Comparison of ENCODE assay signal across 19 cellular contexts in genomic region chr22:35172452-35172851, GRCh38.
A peak's percentile ranks its signal among the peaks of the same experiment; 100 is the strongest.
DNase-seq lines count a peak whose midpoint lies in the region; FAIRE-seq and TF ChIP-seq lines count a peak whose summit lies in the region.
"Had no signal": no experiment of that assay in that cellular context is flagged by ENCODE, and none has a peak within 500 bp of the region (broad histone marks: within the 10 kb centered on the region; RNA-seq: fewer than 3 reads in every experiment).

No MANE protein-coding gene starts in this region.

- BruUV-seq in A673 (replicated peaks; lab: Mats Ljungman, UMichigan): no TSS peak

- no peak for FAIRE-seq in RCC 7860 (lab: Jason Lieb, UNC)

- 27 to 46% (median 37%) methylated on average over 4 of the region's 4 CpGs for WGBS in stomach, 5 donors

- H3K27me3 ChIP-seq in A673 (replicated peaks; ENCODE audit: insufficient read depth, low read depth, low read length, poor library complexity): no peaks in the 10 kb centered on the region
- H3K27me3 ChIP-seq in stomach: peaks cover 0 to 50% (median 0%) of the 10 kb centered on the region in 3 donors
- H3K27me3 ChIP-seq: testis had no signal

- H3K4me3 ChIP-seq in A673 (ENCODE audit: low read depth, low read length, poor library complexity, severe bottlenecking) (no peak overlapping the region), stomach (no peak overlapping the region)
- H3K4me3 ChIP-seq: testis had no signal

- no peak for TF ChIP-seq POLR2A in stomach (IDR thresholded peaks at IDR 0.05)

- POLR2A ChIA-PET in A673 (lab: Charles Lee; ENCODE audit: low non-redundant PET): no interaction called here

- DNase-seq in A673 (ENCODE audit: low spot score): peak; percentile 40
- peak; percentile 79 for DNase-seq in NCI-H1092 (lab: John Stamatoyannopoulos, UW)
- DNase-seq in NCI-H2107 (lab: John Stamatoyannopoulos, UW): peak; percentile 47
- DNase-seq in NCI-H748 (lab: John Stamatoyannopoulos, UW; ENCODE audit: unreplicated experiment): peak; percentile 91
- no peak for DNase-seq in stomach
- DNase-seq in putamen (ENCODE audit: low spot score): no peak
- DNase-seq in RCC 7860 (ENCODE audit: low spot score): no peak
- no peak for DNase-seq in T-helper 9 cell
- DNase-seq: aorta, caudate nucleus, DND-41, H7, hippocampal formation, KBM-7, nephron progenitor cell, posterior cingulate gyrus, SW 1271, testis had no signal

- TF ChIP-seq CTCF in A673 (conservative IDR thresholded peaks at IDR 0.05; ENCODE audit: low read depth, low read length) (no peak), stomach (IDR thresholded peaks at IDR 0.05) (no peak)

- H3K4me1 ChIP-seq in A673 (ENCODE audit: insufficient read depth, low read length, poor library complexity, severe bottlenecking) (no peaks in the 10 kb centered on the region), stomach (no peaks in the 10 kb centered on the region)
- H3K4me1 ChIP-seq: testis had no signal

- intact Hi-C loops in A673 (cut with micrococcal nuclease; ENCODE audit: unreplicated experiment) (no loop called here), stomach (cut with DNase I; ENCODE audit: low total_unique reads) (no loop called here)

- no peaks in the 10 kb centered on the region for H3K9me3 ChIP-seq in A673 (ENCODE audit: low read depth, low read length, poor library complexity, severe bottlenecking)
- H3K9me3 ChIP-seq in stomach: peaks cover 0 to 9% (median 2%) of the 10 kb centered on the region in 4 donors
- H3K9me3 ChIP-seq: testis had no signal

- no peak for TF ChIP-seq EP300 in stomach (IDR thresholded peaks at IDR 0.05)

- CTCF ChIA-PET in A673 (lab: Charles Lee): no interaction called here

- no peaks in the 10 kb centered on the region for H3K36me3 ChIP-seq in A673 (ENCODE audit: insufficient read depth, low read length, poor library complexity, severe bottlenecking)
- H3K36me3 ChIP-seq in stomach: no peaks in the 10 kb centered on the region

- H3K27ac ChIP-seq in A673 (ENCODE audit: low read depth, low read length, poor library complexity, severe bottlenecking) (no peak overlapping the region), stomach (no peak overlapping the region)
- H3K27ac ChIP-seq: C4-2B, testis had no signal

Comparison
In these comparisons a context has a peak if more than half of its experiments do, and no peak if none do; other contexts are left out.
1. DNase-seq: peak in A673 (single experiment), NCI-H1092 (single experiment), NCI-H2107 (single experiment) and NCI-H748 (single experiment); none in stomach (single experiment), putamen (single experiment), RCC 7860 (single experiment) and T-helper 9 cell (single experiment).